ENCODE assay signal across 8 cellular contexts in the genomic region with DNA sequence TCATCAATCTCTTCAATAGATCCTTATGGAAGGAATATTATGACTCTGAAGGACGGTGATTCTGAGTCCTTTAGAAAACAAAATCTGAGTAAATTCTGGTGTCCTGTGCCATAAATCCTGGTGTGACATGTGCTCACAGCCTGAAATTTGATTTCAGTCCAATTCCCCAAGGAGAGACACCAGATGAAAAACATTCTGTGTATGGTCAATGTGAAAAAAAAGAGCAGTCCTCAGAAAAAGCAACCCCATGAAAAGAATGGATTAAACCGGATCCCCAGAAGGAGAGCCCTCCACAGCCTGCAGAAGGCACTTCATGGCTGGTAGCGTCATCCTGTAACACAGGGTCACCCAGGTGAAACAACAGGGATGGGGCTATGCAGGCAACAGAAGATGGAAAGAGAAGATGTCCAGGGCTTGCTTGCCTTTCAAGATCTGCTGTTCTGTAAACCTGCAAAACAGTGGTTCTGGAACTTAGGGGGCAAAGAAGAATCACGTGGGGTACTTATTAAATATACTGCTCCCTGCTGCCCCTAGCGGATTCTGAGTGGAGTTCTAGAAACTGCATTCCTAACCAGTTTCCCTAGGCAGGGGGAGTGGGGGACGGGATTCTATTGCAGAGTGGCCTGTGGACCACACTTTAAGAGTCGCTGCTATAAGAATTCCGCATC.
DNase-seq lines count a peak whose midpoint lies in the region; ATAC-seq and TF ChIP-seq lines count a peak whose summit lies in the region.

No MANE protein-coding gene starts in this region.

- H3K27ac ChIP-seq in WERI-Rb-1 (no peak overlapping the region), fibroblast of lung (ENCODE audit: insufficient read depth, low read length) (no peak overlapping the region)

- peak; percentile 72 for ATAC-seq in GM21423 (IDR thresholded peaks at IDR 0.05; ENCODE audit: unreplicated experiment)

- H3K9ac ChIP-seq in fibroblast of lung (ENCODE audit: insufficient read depth, low read length): no peak overlapping the region

- H3K36me3 ChIP-seq in WERI-Rb-1: no peaks in the 10 kb centered on the region
- no peaks in the 10 kb centered on the region for H3K36me3 ChIP-seq in fibroblast of lung (ENCODE audit: control insufficient read depth, insufficient read depth, low read length)

- H3K4me2 ChIP-seq in fibroblast of lung (ENCODE audit: extremely low read depth, insufficient read depth, low read length): no peak overlapping the region

- H3K4me1 Mint-ChIP-seq in nephron: peaks cover 18% of the 10 kb centered on the region

- no peaks in the 10 kb centered on the region for H4K20me1 ChIP-seq in fibroblast of lung (ENCODE audit: control insufficient read depth, extremely low read depth, insufficient read depth, low read length)

- no peaks in the 10 kb centered on the region for H3K4me1 ChIP-seq in fibroblast of lung (ENCODE audit: control insufficient read depth, extremely low read depth, insufficient read depth, low read length)

- peak overlapping the region in 1 of 3 experiments; percentile 8 for H3K4me3 Mint-ChIP-seq in nephron

- H2AFZ ChIP-seq in fibroblast of lung (ENCODE audit: low read length): no peak overlapping the region

- peaks cover 7% of the 10 kb centered on the region for H3K9me3 Mint-ChIP-seq in nephron

- H3K27me3 ChIP-seq in WERI-Rb-1 (ENCODE audit: insufficient read depth, low read depth, severe bottlenecking): no peaks in the 10 kb centered on the region
- H3K27me3 ChIP-seq in fibroblast of lung (ENCODE audit: control insufficient read depth, insufficient read depth, low read length): no peaks in the 10 kb centered on the region

- DNase-seq in Daoy (ENCODE audit: low read depth): peak; percentile 41
- DNase-seq in Kasumi-1 (lab: John Stamatoyannopoulos, UW): peak; percentile 50 to 69
- DNase-seq in WERI-Rb-1: peak; percentile 8
- DNase-seq in fibroblast of lung (ENCODE audit: low read depth in 2 of 2): peak in 1 of 2 donors; percentile 6
- DNase-seq in cortex of kidney (lab: John Stamatoyannopoulos, UW): no peak
- DNase-seq in activated CD4-positive, CD25-positive, alpha-beta regulatory T cell treated with anti-CD3 and anti-CD28 coated beads, Interleukin-2, amount 50 U/mL, for 72 hours: no peak

- H3K27ac Mint-ChIP-seq in nephron: peak overlapping the region in 1 of 3 experiments; percentile 7

- peaks cover 10% of the 10 kb centered on the region for H3K36me3 Mint-ChIP-seq in nephron (ENCODE audit: low read depth)

- H3K79me2 ChIP-seq in fibroblast of lung (ENCODE audit: control insufficient read depth, insufficient read depth, low read length): no peaks in the 10 kb centered on the region

- H3K9me3 ChIP-seq in WERI-Rb-1 (ENCODE audit: severe bottlenecking): peaks cover 2% of the 10 kb centered on the region
- H3K9me3 ChIP-seq in fibroblast of lung (ENCODE audit: control insufficient read depth, insufficient read depth, low read depth, low read length): no peaks in the 10 kb centered on the region

- TF ChIP-seq CTCF in WERI-Rb-1 (IDR thresholded peaks at IDR 0.05; ENCODE audit: low read depth, low read length) (peak; percentile 44), fibroblast of lung (conservative IDR thresholded peaks at IDR 0.05 in 1 of 2, IDR thresholded peaks at IDR 0.05 in 1 of 2; ENCODE audit: low read depth in 1 of 2, low read length in 2 of 2) (peak; percentile 43 to 53), nephron (IDR thresholded peaks at IDR 0.05; ENCODE audit: unreplicated experiment in 3 of 3) (peak; percentile 53 to 59 (median 56))

- H3K27me3 Mint-ChIP-seq in nephron (ENCODE audit: low read depth): peaks cover 3% of the 10 kb centered on the region

- no peak overlapping the region for H3K4me3 ChIP-seq in WERI-Rb-1 (ENCODE audit: low read depth, low read length)
- H3K4me3 ChIP-seq in fibroblast of lung (replicated peaks in 1 of 4; ENCODE audit: control extremely low read depth in 1 of 4, insufficient read depth in 1 of 4, low read depth in 3 of 4, low read length in 4 of 4): no peak overlapping the region

Comparison
In these comparisons a context has a peak if more than half of its experiments do, and no peak if none do; other contexts are left out.
1. DNase-seq: peak in Daoy (single experiment), Kasumi-1 (2 of 2) and WERI-Rb-1 (single experiment); none in cortex of kidney (single experiment) and activated CD4-positive, CD25-positive, alpha-beta regulatory T cell treated with anti-CD3 and anti-CD28 coated beads, Interleukin-2, amount 50 U/mL, for 72 hours (single experiment).
2. Peak in every context shown above with its lines, with median percentiles within 50 percentile points of each other: CTCF ChIP-seq.